ENCODE assay signal across 17 cellular contexts in the genomic region with DNA sequence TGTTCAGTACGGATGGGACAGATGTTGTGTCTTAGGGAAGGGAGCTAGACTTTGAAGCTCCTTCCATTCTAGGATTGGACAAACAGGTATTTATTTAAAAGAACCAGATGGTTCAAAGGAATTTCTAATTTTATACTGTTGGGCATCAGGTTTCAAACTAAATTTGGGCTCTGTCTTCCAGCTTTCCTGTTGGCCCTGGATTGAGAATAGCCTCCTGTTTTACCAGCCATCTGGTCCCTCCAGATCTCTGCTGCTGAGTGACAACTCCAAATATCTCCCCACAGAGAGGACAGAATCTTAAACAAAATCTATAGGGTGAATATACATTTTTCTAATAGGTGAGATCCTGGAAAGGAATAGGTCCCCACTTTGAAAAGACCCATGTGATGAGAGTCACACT. TPM values are rescaled to one million over a fixed set of nuclear protein-coding genes. Genes with fewer than 3 reads are reported as not detected.
DNase-seq lines count a peak whose midpoint lies in the region; ATAC-seq and TF ChIP-seq lines count a peak whose summit lies in the region.
"Had no signal": no experiment of that assay in that cellular context is flagged by ENCODE, and none has a peak within 500 bp of the region (broad histone marks: within the 10 kb centered on the region; RNA-seq: fewer than 3 reads in every experiment).

No MANE protein-coding gene starts in this region.

- WGBS in psoas muscle, 3 donors = 24 to 76% (median 29%) methylated on average over 1 of the region's 1 CpG
- WGBS in transverse colon (ENCODE audit: low coverage in 1 of 2), 2 donors = 79 to 83% methylated on average over 1 of the region's 1 CpG

- in situ Hi-C loops in transverse colon (cut with MboI; ENCODE audit: low pct_ligation_motif_present in 1 of 4, low pct_unique_long_range_greater_than_20kb in 1 of 4, low sequenced_read_pairs in 3 of 4) = no loop called here

- no peaks in the 10 kb centered on the region for H3K36me3 ChIP-seq in RWPE2 (ENCODE audit: low read depth)
- H3K36me3 ChIP-seq in psoas muscle (ENCODE audit: insufficient read depth in 1 of 2, low read depth in 1 of 2) = no peaks in the 10 kb centered on the region
- no peaks in the 10 kb centered on the region for H3K36me3 ChIP-seq in transverse colon

- TF ChIP-seq CTCF in RWPE2 (IDR thresholded peaks at IDR 0.05; ENCODE audit: poor library complexity, severe bottlenecking) (no peak), psoas muscle (IDR thresholded peaks at IDR 0.05) (no peak), transverse colon (IDR thresholded peaks at IDR 0.05) (no peak)

- no peak for ATAC-seq in RWPE2 (ENCODE audit: low read depth)
- no peak for ATAC-seq in psoas muscle
- no peak for ATAC-seq in HG02763 (IDR thresholded peaks at IDR 0.05; ENCODE audit: unreplicated experiment)
- ATAC-seq: Right ventricle myocardium inferior had no signal

- intact Hi-C loops in psoas muscle (cut with DNase I) (loop anchor here in 1 of 2 donors (2.0 kb wide), 1 partner anchor 19 kb away; no protein-coding TSS in a partner anchor), transverse colon (cut with DNase I; ENCODE audit: low total_unique reads) (no loop called here)

- no peaks in the 10 kb centered on the region for H3K27me3 ChIP-seq in RWPE2 (ENCODE audit: insufficient read depth, poor library complexity, severe bottlenecking)
- H3K27me3 ChIP-seq in psoas muscle (ENCODE audit: insufficient read depth in 3 of 3, low read length in 2 of 3) = no peaks in the 10 kb centered on the region
- H3K27me3 ChIP-seq in transverse colon = no peaks in the 10 kb centered on the region

- TF ChIP-seq EP300 in transverse colon (IDR thresholded peaks at IDR 0.05; ENCODE audit: low read depth) = no peak

- H3K27ac ChIP-seq in RWPE2 (ENCODE audit: poor library complexity, severe bottlenecking) = peak overlapping the region; percentile 90
- H3K27ac ChIP-seq in psoas muscle = peak overlapping the region; percentile 85
- no peak overlapping the region for H3K27ac ChIP-seq in transverse colon
- H3K27ac ChIP-seq: SK-N-MC had no signal

- DNase-seq in DMS 273 treated with DMSO at 0.1 percent for 48 hours (lab: John Stamatoyannopoulos, UW) (peak; percentile 97), NCI-H2171 treated with DMSO at 0.1 percent for 48 hours (lab: John Stamatoyannopoulos, UW) (peak; percentile 90), RWPE2 (ENCODE audit: low spot score) (no peak), psoas muscle (no peak), GF-D8 (lab: John Stamatoyannopoulos, UW) (no peak), transverse colon (no peak)
- DNase-seq: AML-193; Caco-2; CD4-positive, CD25-positive, alpha-beta regulatory T cell; DMS53; Kasumi-1; MM.1S; NCI-H1092 treated with DMSO at 0.1 percent for 48 hours; NCI-H748 treated with DMSO at 0.1 percent for 48 hours had no signal

- H3K4me3 ChIP-seq in RWPE2 (ENCODE audit: severe bottlenecking) (no peak overlapping the region), psoas muscle (no peak overlapping the region), transverse colon (no peak overlapping the region)
- H3K4me3 ChIP-seq: SK-N-MC had no signal

- H3K9me3 ChIP-seq in RWPE2 (ENCODE audit: severe bottlenecking) (no peaks in the 10 kb centered on the region), psoas muscle (no peaks in the 10 kb centered on the region), transverse colon (no peaks in the 10 kb centered on the region)

- H3K4me1 ChIP-seq in RWPE2 (ENCODE audit: insufficient read depth, poor library complexity, severe bottlenecking) = peaks cover 52% of the 10 kb centered on the region
- H3K4me1 ChIP-seq in psoas muscle = peaks cover 28% of the 10 kb centered on the region
- H3K4me1 ChIP-seq in transverse colon = no peaks in the 10 kb centered on the region
- H3K4me1 ChIP-seq: Caco-2 had no signal

- no peak for TF ChIP-seq POLR2A in transverse colon (IDR thresholded peaks at IDR 0.05)

RNA-seq across cellular contexts. Expression of gene CNIH3, which starts 52.5 kb away (rescaled TPM):
- total RNA-seq in psoas muscle (1 to 10 TPM in 3 of 4 donors, under 1 TPM in 1; 0.46 to 1.9 (median 1.3) TPM), transverse colon (1 to 10 TPM in 1 of 4 donors, under 1 TPM in 1, not detected in 2; 0.68 to 1.1 TPM)
- 1 to 10 TPM in 1 of 3 donors, under 1 TPM in 2; 0.39 to 1.8 (median 0.42) TPM for polyA plus RNA-seq in psoas muscle

Comparison
In these comparisons a context has a peak if more than half of its experiments do, and no peak if none do; other contexts are left out.
1. DNase-seq: peak in DMS 273 treated with DMSO at 0.1 percent for 48 hours (single experiment) and NCI-H2171 treated with DMSO at 0.1 percent for 48 hours (single experiment); none in RWPE2 (single experiment), psoas muscle (0 of 2), GF-D8 (single experiment) and transverse colon (single experiment).
2. H3K27ac ChIP-seq: peak in RWPE2 (single experiment) and psoas muscle (single experiment); none in transverse colon (0 of 4).